1 cellular context compared by ENCODE assay signal in the genomic region with DNA sequence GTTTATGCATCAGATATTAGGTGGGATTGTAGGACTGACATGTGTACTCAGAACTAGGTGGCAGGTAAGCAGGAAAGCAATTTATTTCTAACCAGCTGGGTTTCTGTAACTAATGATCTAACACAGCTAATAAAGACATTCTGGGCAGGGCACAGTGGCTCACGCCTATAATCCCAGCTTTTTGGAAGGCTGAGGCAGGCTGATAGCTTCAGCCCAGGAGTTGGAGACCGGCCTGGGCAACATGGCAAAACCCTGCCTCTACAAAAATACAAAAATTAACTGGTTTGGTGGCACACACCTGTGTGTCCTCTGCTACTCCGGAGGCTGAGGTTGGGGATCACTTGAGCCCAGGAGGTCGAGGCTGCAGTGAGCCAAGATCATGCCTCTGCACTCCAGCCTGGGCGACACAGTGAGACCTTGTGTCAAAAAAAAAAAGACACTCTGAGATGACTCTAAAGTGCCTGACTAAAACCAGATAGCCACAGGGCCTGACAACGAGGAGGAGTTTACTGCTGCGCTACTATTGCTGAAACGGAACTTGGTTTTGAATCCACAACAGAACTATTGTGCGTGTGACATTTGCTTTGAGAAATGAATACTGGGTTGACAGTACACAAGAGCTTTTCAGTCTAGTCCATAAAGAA.
TF ChIP-seq lines count a peak whose summit lies in the region.

No MANE protein-coding gene starts in this region.

TF ChIP-seq in WTC11, 78 proteins besides CTCF, POLR2A, EP300 and RAD21 (continued from another document):
- TF ChIP-seq, protein P1, sequence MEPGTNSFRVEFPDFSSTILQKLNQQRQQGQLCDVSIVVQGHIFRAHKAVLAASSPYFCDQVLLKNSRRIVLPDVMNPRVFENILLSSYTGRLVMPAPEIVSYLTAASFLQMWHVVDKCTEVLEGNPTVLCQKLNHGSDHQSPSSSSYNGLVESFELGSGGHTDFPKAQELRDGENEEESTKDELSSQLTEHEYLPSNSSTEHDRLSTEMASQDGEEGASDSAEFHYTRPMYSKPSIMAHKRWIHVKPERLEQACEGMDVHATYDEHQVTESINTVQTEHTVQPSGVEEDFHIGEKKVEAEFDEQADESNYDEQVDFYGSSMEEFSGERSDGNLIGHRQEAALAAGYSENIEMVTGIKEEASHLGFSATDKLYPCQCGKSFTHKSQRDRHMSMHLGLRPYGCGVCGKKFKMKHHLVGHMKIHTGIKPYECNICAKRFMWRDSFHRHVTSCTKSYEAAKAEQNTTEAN (CRISPR knock-in tag; IDR thresholded peaks at IDR 0.05): no peak
- TF ChIP-seq SP1 (CRISPR knock-in tag; conservative IDR thresholded peaks at IDR 0.05) (no peak), CDX4 (CRISPR knock-in tag; IDR thresholded peaks at IDR 0.05; ENCODE audit: borderline replicate concordance) (no peak), ZNF263 (CRISPR knock-in tag; IDR thresholded peaks at IDR 0.05; ENCODE audit: low read depth) (no peak), ELF4 (CRISPR knock-in tag; IDR thresholded peaks at IDR 0.05; ENCODE audit: low read depth) (no peak), USF2 (CRISPR knock-in tag; IDR thresholded peaks at IDR 0.05) (no peak), NFATC4 (CRISPR knock-in tag; IDR thresholded peaks at IDR 0.05) (no peak)
- TF ChIP-seq, protein P2, sequence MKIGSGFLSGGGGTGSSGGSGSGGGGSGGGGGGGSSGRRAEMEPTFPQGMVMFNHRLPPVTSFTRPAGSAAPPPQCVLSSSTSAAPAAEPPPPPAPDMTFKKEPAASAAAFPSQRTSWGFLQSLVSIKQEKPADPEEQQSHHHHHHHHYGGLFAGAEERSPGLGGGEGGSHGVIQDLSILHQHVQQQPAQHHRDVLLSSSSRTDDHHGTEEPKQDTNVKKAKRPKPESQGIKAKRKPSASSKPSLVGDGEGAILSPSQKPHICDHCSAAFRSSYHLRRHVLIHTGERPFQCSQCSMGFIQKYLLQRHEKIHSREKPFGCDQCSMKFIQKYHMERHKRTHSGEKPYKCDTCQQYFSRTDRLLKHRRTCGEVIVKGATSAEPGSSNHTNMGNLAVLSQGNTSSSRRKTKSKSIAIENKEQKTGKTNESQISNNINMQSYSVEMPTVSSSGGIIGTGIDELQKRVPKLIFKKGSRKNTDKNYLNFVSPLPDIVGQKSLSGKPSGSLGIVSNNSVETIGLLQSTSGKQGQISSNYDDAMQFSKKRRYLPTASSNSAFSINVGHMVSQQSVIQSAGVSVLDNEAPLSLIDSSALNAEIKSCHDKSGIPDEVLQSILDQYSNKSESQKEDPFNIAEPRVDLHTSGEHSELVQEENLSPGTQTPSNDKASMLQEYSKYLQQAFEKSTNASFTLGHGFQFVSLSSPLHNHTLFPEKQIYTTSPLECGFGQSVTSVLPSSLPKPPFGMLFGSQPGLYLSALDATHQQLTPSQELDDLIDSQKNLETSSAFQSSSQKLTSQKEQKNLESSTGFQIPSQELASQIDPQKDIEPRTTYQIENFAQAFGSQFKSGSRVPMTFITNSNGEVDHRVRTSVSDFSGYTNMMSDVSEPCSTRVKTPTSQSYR (CRISPR knock-in tag; IDR thresholded peaks at IDR 0.05): no peak
- TF ChIP-seq, protein P3, sequence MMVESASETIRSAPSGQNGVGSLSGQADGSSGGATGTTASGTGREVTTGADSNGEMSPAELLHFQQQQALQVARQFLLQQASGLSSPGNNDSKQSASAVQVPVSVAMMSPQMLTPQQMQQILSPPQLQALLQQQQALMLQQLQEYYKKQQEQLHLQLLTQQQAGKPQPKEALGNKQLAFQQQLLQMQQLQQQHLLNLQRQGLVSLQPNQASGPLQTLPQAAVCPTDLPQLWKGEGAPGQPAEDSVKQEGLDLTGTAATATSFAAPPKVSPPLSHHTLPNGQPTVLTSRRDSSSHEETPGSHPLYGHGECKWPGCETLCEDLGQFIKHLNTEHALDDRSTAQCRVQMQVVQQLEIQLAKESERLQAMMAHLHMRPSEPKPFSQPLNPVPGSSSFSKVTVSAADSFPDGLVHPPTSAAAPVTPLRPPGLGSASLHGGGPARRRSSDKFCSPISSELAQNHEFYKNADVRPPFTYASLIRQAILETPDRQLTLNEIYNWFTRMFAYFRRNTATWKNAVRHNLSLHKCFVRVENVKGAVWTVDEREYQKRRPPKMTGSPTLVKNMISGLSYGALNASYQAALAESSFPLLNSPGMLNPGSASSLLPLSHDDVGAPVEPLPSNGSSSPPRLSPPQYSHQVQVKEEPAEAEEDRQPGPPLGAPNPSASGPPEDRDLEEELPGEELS (CRISPR knock-in tag; IDR thresholded peaks at IDR 0.05): no peak
- TF ChIP-seq, protein P4, sequence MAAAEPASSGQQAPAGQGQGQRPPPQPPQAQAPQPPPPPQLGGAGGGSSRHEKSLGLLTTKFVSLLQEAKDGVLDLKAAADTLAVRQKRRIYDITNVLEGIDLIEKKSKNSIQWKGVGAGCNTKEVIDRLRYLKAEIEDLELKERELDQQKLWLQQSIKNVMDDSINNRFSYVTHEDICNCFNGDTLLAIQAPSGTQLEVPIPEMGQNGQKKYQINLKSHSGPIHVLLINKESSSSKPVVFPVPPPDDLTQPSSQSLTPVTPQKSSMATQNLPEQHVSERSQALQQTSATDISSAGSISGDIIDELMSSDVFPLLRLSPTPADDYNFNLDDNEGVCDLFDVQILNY (CRISPR knock-in tag; IDR thresholded peaks at IDR 0.05): no peak
- TF ChIP-seq, protein P5, sequence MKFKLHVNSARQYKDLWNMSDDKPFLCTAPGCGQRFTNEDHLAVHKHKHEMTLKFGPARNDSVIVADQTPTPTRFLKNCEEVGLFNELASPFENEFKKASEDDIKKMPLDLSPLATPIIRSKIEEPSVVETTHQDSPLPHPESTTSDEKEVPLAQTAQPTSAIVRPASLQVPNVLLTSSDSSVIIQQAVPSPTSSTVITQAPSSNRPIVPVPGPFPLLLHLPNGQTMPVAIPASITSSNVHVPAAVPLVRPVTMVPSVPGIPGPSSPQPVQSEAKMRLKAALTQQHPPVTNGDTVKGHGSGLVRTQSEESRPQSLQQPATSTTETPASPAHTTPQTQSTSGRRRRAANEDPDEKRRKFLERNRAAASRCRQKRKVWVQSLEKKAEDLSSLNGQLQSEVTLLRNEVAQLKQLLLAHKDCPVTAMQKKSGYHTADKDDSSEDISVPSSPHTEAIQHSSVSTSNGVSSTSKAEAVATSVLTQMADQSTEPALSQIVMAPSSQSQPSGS (CRISPR knock-in tag; IDR thresholded peaks at IDR 0.05; ENCODE audit: borderline replicate concordance, low read depth): no peak
- TF ChIP-seq, protein P6, sequence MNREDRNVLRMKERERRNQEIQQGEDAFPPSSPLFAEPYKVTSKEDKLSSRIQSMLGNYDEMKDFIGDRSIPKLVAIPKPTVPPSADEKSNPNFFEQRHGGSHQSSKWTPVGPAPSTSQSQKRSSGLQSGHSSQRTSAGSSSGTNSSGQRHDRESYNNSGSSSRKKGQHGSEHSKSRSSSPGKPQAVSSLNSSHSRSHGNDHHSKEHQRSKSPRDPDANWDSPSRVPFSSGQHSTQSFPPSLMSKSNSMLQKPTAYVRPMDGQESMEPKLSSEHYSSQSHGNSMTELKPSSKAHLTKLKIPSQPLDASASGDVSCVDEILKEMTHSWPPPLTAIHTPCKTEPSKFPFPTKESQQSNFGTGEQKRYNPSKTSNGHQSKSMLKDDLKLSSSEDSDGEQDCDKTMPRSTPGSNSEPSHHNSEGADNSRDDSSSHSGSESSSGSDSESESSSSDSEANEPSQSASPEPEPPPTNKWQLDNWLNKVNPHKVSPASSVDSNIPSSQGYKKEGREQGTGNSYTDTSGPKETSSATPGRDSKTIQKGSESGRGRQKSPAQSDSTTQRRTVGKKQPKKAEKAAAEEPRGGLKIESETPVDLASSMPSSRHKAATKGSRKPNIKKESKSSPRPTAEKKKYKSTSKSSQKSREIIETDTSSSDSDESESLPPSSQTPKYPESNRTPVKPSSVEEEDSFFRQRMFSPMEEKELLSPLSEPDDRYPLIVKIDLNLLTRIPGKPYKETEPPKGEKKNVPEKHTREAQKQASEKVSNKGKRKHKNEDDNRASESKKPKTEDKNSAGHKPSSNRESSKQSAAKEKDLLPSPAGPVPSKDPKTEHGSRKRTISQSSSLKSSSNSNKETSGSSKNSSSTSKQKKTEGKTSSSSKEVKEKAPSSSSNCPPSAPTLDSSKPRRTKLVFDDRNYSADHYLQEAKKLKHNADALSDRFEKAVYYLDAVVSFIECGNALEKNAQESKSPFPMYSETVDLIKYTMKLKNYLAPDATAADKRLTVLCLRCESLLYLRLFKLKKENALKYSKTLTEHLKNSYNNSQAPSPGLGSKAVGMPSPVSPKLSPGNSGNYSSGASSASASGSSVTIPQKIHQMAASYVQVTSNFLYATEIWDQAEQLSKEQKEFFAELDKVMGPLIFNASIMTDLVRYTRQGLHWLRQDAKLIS (CRISPR knock-in tag; IDR thresholded peaks at IDR 0.05; ENCODE audit: borderline replicate concordance): no peak
- TF ChIP-seq, protein P7, sequence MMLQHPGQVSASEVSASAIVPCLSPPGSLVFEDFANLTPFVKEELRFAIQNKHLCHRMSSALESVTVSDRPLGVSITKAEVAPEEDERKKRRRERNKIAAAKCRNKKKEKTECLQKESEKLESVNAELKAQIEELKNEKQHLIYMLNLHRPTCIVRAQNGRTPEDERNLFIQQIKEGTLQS (CRISPR knock-in tag; conservative IDR thresholded peaks at IDR 0.05): no peak
TF ChIP-seq in WTC11: peak in this region for 0.
